26 cellular contexts compared by ENCODE assay signal in genomic region chr21:45283019-45283610, GRCh38. TPM values are rescaled to one million over a fixed set of nuclear protein-coding genes. Genes with fewer than 3 reads are reported as not detected.
DNase-seq lines count a peak whose midpoint lies in the region; ATAC-seq and TF ChIP-seq lines count a peak whose summit lies in the region.
"Had no signal": no experiment of that assay in that cellular context is flagged by ENCODE, and none has a peak within 500 bp of the region (broad histone marks: within the 10 kb centered on the region; RNA-seq: fewer than 3 reads in every experiment).

No MANE protein-coding gene starts in this region.

- H3K79me2 ChIP-seq in H9 (ENCODE audit: insufficient read depth, low read length): no peaks in the 10 kb centered on the region

- no peak overlapping the region for H3K4ac ChIP-seq in H9 (ENCODE audit: low read depth, low read length)

- H2BK5ac ChIP-seq in H9 (ENCODE audit: insufficient read length, low read length): no peak overlapping the region

- ATAC-seq in lower lobe of right lung (no peak), HG03469 (IDR thresholded peaks at IDR 0.05; ENCODE audit: unreplicated experiment) (no peak), GM18861 (IDR thresholded peaks at IDR 0.05; ENCODE audit: unreplicated experiment) (no peak)
- ATAC-seq: mucosa of descending colon; natural killer cell; pancreas; stimulated activated naive CD8-positive, alpha-beta T cell treated with anti-CD3 and anti-CD28 coated beads, Interleukin-15, Interleukin-2, amounts not matched to agents 100 U/mL and 50 U/mL, for 24 hours had no signal

- H3K9me3 Mint-ChIP-seq in H9: no peaks in the 10 kb centered on the region
- H3K9me3 Mint-ChIP-seq: activated B cell treated with CpG ODN at 0.5 μM for 24 hours, natural killer cell had no signal

- no peak overlapping the region for H3K23ac ChIP-seq in H9 (ENCODE audit: insufficient read length, low read depth, low read length)

- DNase-seq in H9 (peak; percentile 15), WERI-Rb-1 (peak; percentile 6), lower lobe of right lung (peak; percentile 41), stomach (peak; percentile 5), pons (ENCODE audit: low spot score) (no peak)
- no peak for DNase-seq in activated CD4-positive, CD25-positive, alpha-beta regulatory T cell (lab: John Stamatoyannopoulos, UW)
- DNase-seq: activated B cell treated with CpG ODN at 0.5 μM for 24 hours; activated CD4-positive, alpha-beta T cell treated with anti-CD3 and anti-CD28 coated beads, Interleukin-2, amount 50 U/mL, for 1 hour; activated naive CD4-positive, alpha-beta T cell treated with anti-CD3 and anti-CD28 coated beads, Interleukin-2, amount 50 U/mL, for 16 hours; amniotic stem cell; BE2C; brain microvascular endothelial cell; HCEC 1CT; kidney glomerular epithelial cell; natural killer cell; NCI-H1436 treated with DMSO at 0.1 percent for 48 hours; NCI-H226; NCI-H69; stimulated activated CD4-positive, alpha-beta T cell treated with anti-CD3 and anti-CD28 coated beads, Interleukin-2, amount 100 ng/mL, for 24 hours; stimulated activated naive CD8-positive, alpha-beta T cell treated with anti-CD3 and anti-CD28 coated beads, Interleukin-15, Interleukin-2, amounts not matched to agents 100 U/mL and 50 U/mL, for 24 hours had no signal

- H2BK120ac ChIP-seq in H9 (ENCODE audit: low read depth, low read length, poor library complexity, severe bottlenecking): no peak overlapping the region

- no peak overlapping the region for H3K4me2 ChIP-seq in H9 (ENCODE audit: insufficient read depth, insufficient read length, low read length)

- no peak for TF ChIP-seq POLR2A in stomach (IDR thresholded peaks at IDR 0.05)

- peaks cover 4% of the 10 kb centered on the region for H3K23me2 ChIP-seq in H9 (ENCODE audit: insufficient read length, low read depth, low read length, poor library complexity, severe bottlenecking)

- no peak overlapping the region for H3K4me3 Mint-ChIP-seq in H9
- H3K4me3 Mint-ChIP-seq: activated B cell treated with CpG ODN at 0.5 μM for 24 hours, natural killer cell had no signal

- H2BK20ac ChIP-seq in H9 (ENCODE audit: low read depth, low read length, poor library complexity, severe bottlenecking): no peak overlapping the region

- no peak overlapping the region for H4K91ac ChIP-seq in H9 (ENCODE audit: insufficient read length, low read depth, low read length)

- H3K9me3 ChIP-seq in H9 (ENCODE audit: control insufficient read depth, low read depth, low read length) (no peaks in the 10 kb centered on the region), WERI-Rb-1 (ENCODE audit: severe bottlenecking) (no peaks in the 10 kb centered on the region), lower lobe of right lung (no peaks in the 10 kb centered on the region), stomach (no peaks in the 10 kb centered on the region)
- H3K9me3 ChIP-seq: BE2C, mucosa of descending colon, pancreas, SJSA1 had no signal

- H3K27me3 ChIP-seq in H9 (ENCODE audit: insufficient read depth, low read length) (no peaks in the 10 kb centered on the region), WERI-Rb-1 (ENCODE audit: insufficient read depth, low read depth, severe bottlenecking) (no peaks in the 10 kb centered on the region), lower lobe of right lung (ENCODE audit: low read depth) (no peaks in the 10 kb centered on the region), stomach (no peaks in the 10 kb centered on the region)
- H3K27me3 ChIP-seq: BE2C, brain microvascular endothelial cell, pancreas, SJSA1 had no signal

- H4K20me1 ChIP-seq in H9 (ENCODE audit: control insufficient read depth, insufficient read depth, insufficient read length): no peaks in the 10 kb centered on the region

- no peaks in the 10 kb centered on the region for H3K27me3 Mint-ChIP-seq in H9 (ENCODE audit: low read depth)
- H3K27me3 Mint-ChIP-seq: activated B cell treated with CpG ODN at 0.5 μM for 24 hours had no signal

- H2AK5ac ChIP-seq in H9 (ENCODE audit: insufficient read length, low read length): no peak overlapping the region

- H3K14ac ChIP-seq in H9 (ENCODE audit: insufficient read depth, low read length): no peak overlapping the region

- no CpG with 5 or more reads among the region's 31 CpGs for WGBS in H9 (ENCODE audit: extremely low coverage, insufficient read length, low lambda C conversion rate)
- WGBS in stomach, 5 donors: 91 to 97% (median 93%) methylated on average over 15 to 31 of the region's 31 CpGs

- H2AFZ ChIP-seq in H9 (ENCODE audit: low read length): no peak overlapping the region

- no peak overlapping the region for H2BK15ac ChIP-seq in H9 (ENCODE audit: low read depth, low read length)

- no peak overlapping the region for H3K18ac ChIP-seq in H9 (ENCODE audit: insufficient read length, low read depth, low read length)

- H3K4me3 ChIP-seq in WERI-Rb-1 (ENCODE audit: low read depth, low read length) (no peak overlapping the region), lower lobe of right lung (no peak overlapping the region), stomach (no peak overlapping the region)
- H3K4me3 ChIP-seq: lung, mucosa of descending colon, pancreas, SJSA1 had no signal

- no peak for TF ChIP-seq EP300 in stomach (IDR thresholded peaks at IDR 0.05)

- H4K5ac ChIP-seq in H9 (ENCODE audit: insufficient read length, low read depth, low read length): no peak overlapping the region

- no peak overlapping the region for H3T11ph ChIP-seq in H9 (ENCODE audit: low read length)

- peaks cover 59% of the 10 kb centered on the region for H3K36me3 ChIP-seq in WERI-Rb-1
- peaks cover 77% of the 10 kb centered on the region for H3K36me3 ChIP-seq in lower lobe of right lung
- peaks cover 57 to 80% (median 79%) of the 10 kb centered on the region in 4 donors for H3K36me3 ChIP-seq in stomach

- TF ChIP-seq CTCF in H9 (conservative IDR thresholded peaks at IDR 0.05): no peak
- no peak for TF ChIP-seq CTCF in WERI-Rb-1 (IDR thresholded peaks at IDR 0.05; ENCODE audit: low read depth, low read length)
- TF ChIP-seq CTCF in lower lobe of right lung (IDR thresholded peaks at IDR 0.05): no peak
- TF ChIP-seq CTCF in stomach (IDR thresholded peaks at IDR 0.05): no peak

- H3K9ac ChIP-seq in H9 (ENCODE audit: extremely low read depth, insufficient read length, low read length): no peak overlapping the region

- H3K27ac ChIP-seq in H9 (ENCODE audit: insufficient read length, low read depth, low read length) (no peak overlapping the region), WERI-Rb-1 (no peak overlapping the region), lower lobe of right lung (no peak overlapping the region), stomach (no peak overlapping the region)
- H3K27ac ChIP-seq: brain microvascular endothelial cell, pancreas, SJSA1 had no signal

- H3K4me1 ChIP-seq in H9 (ENCODE audit: insufficient read depth, low read length) (no peaks in the 10 kb centered on the region), lower lobe of right lung (peaks cover 6% of the 10 kb centered on the region), stomach (peaks cover 7 to 25% (median 17%) of the 10 kb centered on the region in 4 donors)
- H3K4me1 ChIP-seq: BE2C had no signal

- H2BK12ac ChIP-seq in H9 (ENCODE audit: insufficient read length, low read depth, low read length): no peak overlapping the region

- intact Hi-C loops in lower lobe of right lung (cut with DNase I): no loop called here
- intact Hi-C loops in stomach (cut with DNase I; ENCODE audit: low total_unique reads): no loop called here

- peaks cover 4 to 9% of the 10 kb centered on the region in 2 experiments for H3K4me1 Mint-ChIP-seq in H9

- no peak overlapping the region for H3K27ac Mint-ChIP-seq in H9
- H3K27ac Mint-ChIP-seq: activated B cell treated with CpG ODN at 0.5 μM for 24 hours, natural killer cell had no signal

- no peak overlapping the region for H4K8ac ChIP-seq in H9 (replicated peaks; ENCODE audit: insufficient read length, low read depth, low read length)

- no peaks in the 10 kb centered on the region for H3K79me1 ChIP-seq in H9 (ENCODE audit: insufficient read depth, low read depth, low read length, poor library complexity, severe bottlenecking)

- no peak overlapping the region for H3K56ac ChIP-seq in H9 (ENCODE audit: insufficient read length, low read depth, low read length)

- peaks cover 38 to 71% (median 62%) of the 10 kb centered on the region in 3 experiments for H3K36me3 Mint-ChIP-seq in H9 (ENCODE audit: insufficient read depth in 1 of 3, low read depth in 3 of 3)

RNA-seq across cellular contexts. Expression of gene POFUT2, which starts 4.6 kb away (rescaled TPM):
- total RNA-seq in H9 (2021) (32.1 and 34.8 TPM in 2 replicates), lower lobe of right lung (29.1 TPM), stomach (10 to 100 TPM; 19.2 to 34.2 (median 29.3) TPM)
- polyA plus RNA-seq in stomach: 10 to 100 TPM in 1 of 3 donors, 1 to 10 TPM in 2; 7.4 to 15.9 (median 9.5) TPM

Comparison
In these comparisons a context has a peak if more than half of its experiments do, and no peak if none do; other contexts are left out.
1. DNase-seq: peak in H9 (single experiment), WERI-Rb-1 (single experiment), lower lobe of right lung (single experiment) and stomach (single experiment); none in activated CD4-positive, CD25-positive, alpha-beta regulatory T cell (0 of 4) and pons (single experiment).